Comparison of ENCODE assay signal across 25 cellular contexts in genomic region chr4:55794053-55794452, GRCh38. TPM values are rescaled to one million over a fixed set of nuclear protein-coding genes. Genes with fewer than 3 reads are reported as not detected.
A peak's percentile ranks its signal among the peaks of the same experiment; 100 is the strongest.
DNase-seq lines count a peak whose midpoint lies in the region; ATAC-seq and TF ChIP-seq lines count a peak whose summit lies in the region.
"Had no signal": no experiment of that assay in that cellular context is flagged by ENCODE, and none has a peak within 500 bp of the region (broad histone marks: within the 10 kb centered on the region; RNA-seq: fewer than 3 reads in every experiment).

No MANE protein-coding gene starts in this region.

- TF ChIP-seq POLR2A in lower leg skin (IDR thresholded peaks at IDR 0.05), result no peak
- TF ChIP-seq POLR2A in gastroesophageal sphincter (IDR thresholded peaks at IDR 0.05), result no peak

- H3K4me1 ChIP-seq in GM23248 (ENCODE audit: insufficient read depth), result no peaks in the 10 kb centered on the region
- no peaks in the 10 kb centered on the region for H3K4me1 ChIP-seq in skeletal muscle satellite cell (ENCODE audit: control insufficient read depth, insufficient read depth, low read length)
- peaks cover 0 to 7% (median 0%) of the 10 kb centered on the region in 9 donors for H3K4me1 ChIP-seq in heart right ventricle
- H3K4me1 ChIP-seq in gastroesophageal sphincter, result peaks cover 0 to 10% (median 4%) of the 10 kb centered on the region in 3 donors
- H3K4me1 ChIP-seq: A549, BE2C had no signal

- no peaks in the 10 kb centered on the region for H3K9me2 ChIP-seq in GM23248 (ENCODE audit: insufficient read depth)

- H3K4me1 Mint-ChIP-seq in WTC11 (peaks cover 3% of the 10 kb centered on the region; the same call in 1 of the 2 replicates), osteocyte (ENCODE audit: unreplicated experiment) (no peaks in the 10 kb centered on the region)

- intact Hi-C loops in heart right ventricle (cut with DNase I), result no loop called here
- intact Hi-C loops in lower leg skin (cut with DNase I; ENCODE audit: low total_unique reads), result no loop called here

- H3K36me3 ChIP-seq in GM23248 (ENCODE audit: low read depth) (no peaks in the 10 kb centered on the region), skeletal muscle satellite cell (ENCODE audit: insufficient read depth, low read length) (no peaks in the 10 kb centered on the region), heart right ventricle (no peaks in the 10 kb centered on the region), gastroesophageal sphincter (no peaks in the 10 kb centered on the region)
- H3K36me3 ChIP-seq: BE2C; BLaER1 treated with 17β-estradiol and CSF1 and Interleukin-3, amounts not matched to agents 10 nM and 100 nM had no signal

- H3K27me3 Mint-ChIP-seq in WTC11 (ENCODE audit: low read depth) (peaks cover 44% of the 10 kb centered on the region), osteocyte (ENCODE audit: unreplicated experiment) (peaks cover 43% of the 10 kb centered on the region)

- H3K27me3 ChIP-seq in GM23248 (replicated peaks; ENCODE audit: insufficient read depth) (peaks cover 18% of the 10 kb centered on the region), skeletal muscle satellite cell (ENCODE audit: control insufficient read depth, insufficient read depth, low read length) (peaks cover 34% of the 10 kb centered on the region), heart right ventricle (peaks cover 0 to 88% (median 51%) of the 10 kb centered on the region in 7 donors), gastroesophageal sphincter (peaks cover 64% of the 10 kb centered on the region)
- H3K27me3 ChIP-seq: BLaER1 treated with 17β-estradiol and CSF1 and Interleukin-3, amounts not matched to agents 10 nM and 100 nM had no signal

- H3K36me3 Mint-ChIP-seq in WTC11 (no peaks in the 10 kb centered on the region), osteocyte (ENCODE audit: unreplicated experiment) (no peaks in the 10 kb centered on the region)
- H3K36me3 Mint-ChIP-seq: CD14-positive monocyte had no signal

- H3K4me3 Mint-ChIP-seq in WTC11 (peak overlapping the region; percentile 54), osteocyte (ENCODE audit: unreplicated experiment) (no peak overlapping the region)
- H3K4me3 Mint-ChIP-seq: CD4-positive, alpha-beta T cell; CD8-positive, alpha-beta memory T cell; H9 had no signal

- H3K9ac ChIP-seq in GM23248, result no peak overlapping the region
- no peak overlapping the region for H3K9ac ChIP-seq in skeletal muscle satellite cell (ENCODE audit: low read depth, low read length)
- H3K9ac ChIP-seq: BLaER1 treated with 17β-estradiol and CSF1 and Interleukin-3, amounts not matched to agents 10 nM and 100 nM had no signal

- peak overlapping the region; percentile 53 for H2AFZ ChIP-seq in GM23248

- CTCF ChIA-PET in WTC11 (lab: Charles Lee), result no interaction called here

- H3K4me3 ChIP-seq in GM23248, result no peak overlapping the region
- no peak overlapping the region for H3K4me3 ChIP-seq in skeletal muscle satellite cell (ENCODE audit: low read length)
- no peak overlapping the region for H3K4me3 ChIP-seq in heart right ventricle
- no peak overlapping the region for H3K4me3 ChIP-seq in lower leg skin (ENCODE audit: low read depth, poor library complexity, severe bottlenecking)
- H3K4me3 ChIP-seq in gastroesophageal sphincter, result no peak overlapping the region
- H3K4me3 ChIP-seq: A549; BLaER1 treated with 17β-estradiol and CSF1 and Interleukin-3, amounts not matched to agents 10 nM and 100 nM had no signal

- H3K27ac Mint-ChIP-seq in WTC11, result no peak overlapping the region
- H3K27ac Mint-ChIP-seq in osteocyte (ENCODE audit: unreplicated experiment), result no peak overlapping the region
- H3K27ac Mint-ChIP-seq: CD14-positive monocyte; CD4-positive, alpha-beta T cell; CD8-positive, alpha-beta memory T cell; H9 had no signal

- POLR2A ChIA-PET in WTC11 (lab: Charles Lee), result no interaction called here

- H3F3A ChIP-seq in GM23248 (ENCODE audit: insufficient read depth), result no peaks in the 10 kb centered on the region

- ATAC-seq in WTC11 (no peak), heart right ventricle (no peak), gastroesophageal sphincter (no peak)
- ATAC-seq: A549, HCT116 had no signal

- H3K4me2 ChIP-seq in GM23248 (ENCODE audit: unreplicated experiment) (peak overlapping the region; percentile 29), skeletal muscle satellite cell (ENCODE audit: low read length) (peak overlapping the region; percentile 64)
- H3K4me2 ChIP-seq: A549; BLaER1 treated with 17β-estradiol and CSF1 and Interleukin-3, amounts not matched to agents 10 nM and 100 nM had no signal

- DNase-seq in GM23248 (no peak), WTC11 (ENCODE audit: low spot score) (peak; percentile 15), left kidney (ENCODE audit: low read depth, low spot score) (peak; percentile 15), osteocyte (ENCODE audit: extremely low spot score, unreplicated experiment) (no peak), heart right ventricle (no peak), lower leg skin (ENCODE audit: low spot score in 2 of 2) (no peak)
- DNase-seq: 8988T; ACHN; AML-193; BE2C; CD4-positive, alpha-beta T cell; CD8-positive, alpha-beta memory T cell; DMS 273 treated with DMSO at 0.1 percent for 48 hours; DMS79; EL; GF-D8; H9 had no signal

- in situ Hi-C loops in GM23248 (cut with MboI), result no loop called here

- TF ChIP-seq EP300 in gastroesophageal sphincter (IDR thresholded peaks at IDR 0.05), result no peak

- H3K27ac ChIP-seq in GM23248, result no peak overlapping the region
- no peak overlapping the region for H3K27ac ChIP-seq in heart right ventricle
- H3K27ac ChIP-seq in gastroesophageal sphincter, result no peak overlapping the region
- H3K27ac ChIP-seq: A549; BLaER1 treated with 17β-estradiol and CSF1 and Interleukin-3, amounts not matched to agents 10 nM and 100 nM had no signal

- no peaks in the 10 kb centered on the region for H3K79me2 ChIP-seq in GM23248 (ENCODE audit: insufficient read depth)

- TF ChIP-seq CTCF in WTC11 (IDR thresholded peaks at IDR 0.05) (no peak), osteocyte (IDR thresholded peaks at IDR 0.05) (no peak), heart right ventricle (IDR thresholded peaks at IDR 0.05) (no peak), lower leg skin (IDR thresholded peaks at IDR 0.05) (no peak), gastroesophageal sphincter (IDR thresholded peaks at IDR 0.05) (no peak)

- H3K9me3 ChIP-seq in GM23248 (ENCODE audit: low read depth) (no peaks in the 10 kb centered on the region), skeletal muscle satellite cell (replicated peaks; ENCODE audit: low read length) (no peaks in the 10 kb centered on the region), heart right ventricle (no peaks in the 10 kb centered on the region), gastroesophageal sphincter (no peaks in the 10 kb centered on the region)
- H3K9me3 ChIP-seq: A549, BE2C had no signal

- H3K9me3 Mint-ChIP-seq in WTC11 (no peaks in the 10 kb centered on the region), osteocyte (ENCODE audit: unreplicated experiment) (no peaks in the 10 kb centered on the region)
- H3K9me3 Mint-ChIP-seq: CD4-positive, alpha-beta T cell; CD8-positive, alpha-beta memory T cell; H9 had no signal

- no peaks in the 10 kb centered on the region for H4K20me1 ChIP-seq in GM23248 (ENCODE audit: insufficient read depth)
- H4K20me1 ChIP-seq: BLaER1 treated with 17β-estradiol and CSF1 and Interleukin-3, amounts not matched to agents 10 nM and 100 nM had no signal

- 20 to 21% methylated on average over 23 of the region's 23 CpGs for WGBS in GM23248 (ENCODE audit: low coverage in 1 of 2, low lambda C conversion rate in 2 of 2, missing lambda C conversion rate in 2 of 2), 2 experiments
- 41 to 44% methylated on average over 23 of the region's 23 CpGs for WGBS in heart right ventricle, 2 donors
- 52 to 61% methylated on average over 23 of the region's 23 CpGs for WGBS in lower leg skin, 2 donors
- WGBS in gastroesophageal sphincter (ENCODE audit: low coverage in 1 of 2), 2 donors, result 43 to 58% methylated on average over 15 to 21 of the region's 23 CpGs

TF ChIP-seq in WTC11, 78 proteins besides CTCF, POLR2A, EP300 and RAD21 (continues in another document):
- TF ChIP-seq SP1 (CRISPR knock-in tag; conservative IDR thresholded peaks at IDR 0.05) (no peak), IRF1 (CRISPR knock-in tag; IDR thresholded peaks at IDR 0.05) (no peak)

RNA-seq across cellular contexts. Expression of gene EXOC1L, which starts 25.5 kb away (rescaled TPM):
- total RNA-seq in GM23248 (2014; rRNA removed; shearing (Covaris generic)), result not detected in 2 replicates
- polyA plus RNA-seq in GM23248 (2016; fragmentation: Nextera tagmentation; extraction: Ambion mirVana), result not detected in 2 replicates
- not detected in 3 replicates for total RNA-seq in WTC11 (2021)
- total RNA-seq in skeletal muscle satellite cell (2012; rRNA removed), result not detected in 2 replicates
- not detected in 2 replicates for total RNA-seq in osteocyte
- total RNA-seq in heart right ventricle, result not detected
- polyA plus RNA-seq in heart right ventricle, result under 1 TPM in 1 of 2 donors, not detected in 1; 0.12 TPM
- total RNA-seq in lower leg skin, result not detected
- not detected for total RNA-seq in gastroesophageal sphincter
- total RNA-seq: CD4-positive, alpha-beta T cell; CD8-positive, alpha-beta memory T cell; G401; H4; H9 had no signal
- polyA plus RNA-seq: A549; CD14-positive monocyte; CD8-positive, alpha-beta memory T cell had no signal

RNA-seq across cellular contexts. Expression of gene EXOC1, which starts 59.4 kb away (rescaled TPM):
- total RNA-seq in GM23248 (2014; rRNA removed; shearing (Covaris generic)), result 44.7 and 46.9 TPM in 2 replicates
- polyA plus RNA-seq in GM23248 (2016; fragmentation: Nextera tagmentation; extraction: Ambion mirVana), result 33.2 and 35.5 TPM in 2 replicates
- total RNA-seq in WTC11 (2021), result 19.0 to 22.5 TPM (median 20.2 TPM) in 3 replicates
- total RNA-seq in skeletal muscle satellite cell (2012; rRNA removed), result 40.8 and 41.3 TPM in 2 replicates
- total RNA-seq in osteocyte, result 31.8 and 33.3 TPM in 2 replicates
- 10 to 100 TPM; 16.0 to 26.3 (median 21.5) TPM for total RNA-seq in heart right ventricle
- polyA plus RNA-seq in heart right ventricle, result 10 to 100 TPM; 13.1 to 23.6 TPM
- 10 to 100 TPM; 31.3 to 40.6 (median 36.8) TPM for total RNA-seq in lower leg skin
- total RNA-seq in gastroesophageal sphincter, result 10 to 100 TPM; 30.2 to 48.6 (median 38.8) TPM

Comparison
In these comparisons a context has a peak if more than half of its experiments do, and no peak if none do; other contexts are left out.
1. DNase-seq: peak in WTC11 (single experiment) and left kidney (single experiment); none in GM23248 (single experiment), osteocyte (single experiment), heart right ventricle (0 of 2) and lower leg skin (0 of 2).